ENCODE assay signal across 18 cellular contexts in genomic region chr3:65986285-65986684, GRCh38. TPM values are rescaled to one million over a fixed set of nuclear protein-coding genes. Genes with fewer than 3 reads are reported as not detected.
DNase-seq lines count a peak whose midpoint lies in the region; ATAC-seq and TF ChIP-seq lines count a peak whose summit lies in the region.
"Had no signal": no experiment of that assay in that cellular context is flagged by ENCODE, and none has a peak within 500 bp of the region (broad histone marks: within the 10 kb centered on the region; RNA-seq: fewer than 3 reads in every experiment).

No MANE protein-coding gene starts in this region.

- H3K27ac Mint-ChIP-seq in activated T-cell treated with anti-CD3 and anti-CD28 coated beads, Interleukin-2, amount 50 U/mL, for 72 hours, result no peak overlapping the region
- H3K27ac Mint-ChIP-seq: B cell; CD4-positive, alpha-beta T cell; CD8-positive, alpha-beta T cell had no signal

- no peak overlapping the region for H3K4me3 Mint-ChIP-seq in activated T-cell treated with anti-CD3 and anti-CD28 coated beads, Interleukin-2, amount 50 U/mL, for 72 hours
- H3K4me3 Mint-ChIP-seq: B cell; CD4-positive, alpha-beta T cell; CD8-positive, alpha-beta T cell had no signal

- ATAC-seq in Right ventricle myocardium inferior (peak; percentile 54), left ventricle myocardium superior (peak; percentile 80)
- no peak for ATAC-seq in activated T-cell treated with anti-CD3 and anti-CD28 coated beads, Interleukin-2, amount 50 U/mL, for 72 hours (replicated peaks in 1 of 2)
- ATAC-seq: A549; CD8-positive, alpha-beta T cell had no signal

- no peaks in the 10 kb centered on the region for H3K4me1 Mint-ChIP-seq in activated T-cell treated with anti-CD3 and anti-CD28 coated beads, Interleukin-2, amount 50 U/mL, for 72 hours (ENCODE audit: low read depth)
- H3K4me1 Mint-ChIP-seq: B cell had no signal

- H3K36me3 ChIP-seq in right atrium auricular region, result no peaks in the 10 kb centered on the region
- no peaks in the 10 kb centered on the region for H3K36me3 ChIP-seq in cardiac muscle cell
- H3K36me3 ChIP-seq: BLaER1 treated with 17β-estradiol and CSF1 and Interleukin-3, amounts not matched to agents 10 nM and 100 nM had no signal

- peaks cover 7% of the 10 kb centered on the region for H3K27me3 Mint-ChIP-seq in activated T-cell treated with anti-CD3 and anti-CD28 coated beads, Interleukin-2, amount 50 U/mL, for 72 hours (ENCODE audit: low read depth)
- H3K27me3 Mint-ChIP-seq: B cell had no signal

- no peak for DNase-seq in Right ventricle myocardium inferior (ENCODE audit: missing footprints)
- DNase-seq in right atrium auricular region (ENCODE audit: low spot score), result no peak
- DNase-seq in cardiac muscle cell (ENCODE audit: low read depth in 1 of 2, low spot score in 1 of 2), result no peak
- DNase-seq in cardiac septum (ENCODE audit: low spot score), result no peak
- no peak for DNase-seq in left ventricle myocardium superior
- DNase-seq in activated T-cell treated with anti-CD3 and anti-CD28 coated beads, Interleukin-2, amount 50 U/mL, for 72 hours, result no peak
- DNase-seq: AML-193; Caco-2; Calu3; CD4-positive, alpha-beta T cell; CD8-positive, alpha-beta T cell; DMS79 treated with DMSO at 0.1 percent for 48 hours; GF-D8 had no signal

- intact Hi-C loops in Right ventricle myocardium inferior (cut with DNase I), result loop anchor here (5.0 kb wide), 1 partner anchor 51 kb away; the partner anchor contains the start of gene MAGI1
- intact Hi-C loops in cardiac septum (cut with DNase I), result no loop called here
- intact Hi-C loops in left ventricle myocardium superior (cut with micrococcal nuclease), result no loop called here

- H3K4me3 ChIP-seq in right atrium auricular region (no peak overlapping the region), cardiac muscle cell (no peak overlapping the region)
- H3K4me3 ChIP-seq: A549; BLaER1 treated with 17β-estradiol and CSF1 and Interleukin-3, amounts not matched to agents 10 nM and 100 nM had no signal

- H3K27ac ChIP-seq in right atrium auricular region, result no peak overlapping the region
- H3K27ac ChIP-seq in cardiac muscle cell, result peak overlapping the region; percentile 59
- H3K27ac ChIP-seq: 22Rv1; A549; BLaER1 treated with 17β-estradiol and CSF1 and Interleukin-3, amounts not matched to agents 10 nM and 100 nM; C4-2B had no signal

- H3K9me3 ChIP-seq in right atrium auricular region, result no peaks in the 10 kb centered on the region
- no peaks in the 10 kb centered on the region for H3K9me3 ChIP-seq in cardiac muscle cell (ENCODE audit: low read depth)
- H3K9me3 ChIP-seq: A549; BLaER1 treated with 17β-estradiol and CSF1 and Interleukin-3, amounts not matched to agents 10 nM and 100 nM; Caco-2 had no signal

- TF ChIP-seq CTCF in right atrium auricular region (IDR thresholded peaks at IDR 0.05) (no peak), cardiac muscle cell (IDR thresholded peaks at IDR 0.05; ENCODE audit: low read depth, low read length) (no peak)

- peaks cover 0 to 22% of the 10 kb centered on the region in 2 donors for H3K4me1 ChIP-seq in right atrium auricular region
- H3K4me1 ChIP-seq in cardiac muscle cell (ENCODE audit: low read depth), result peaks cover 41% of the 10 kb centered on the region

- no peaks in the 10 kb centered on the region for H3K9me3 Mint-ChIP-seq in activated T-cell treated with anti-CD3 and anti-CD28 coated beads, Interleukin-2, amount 50 U/mL, for 72 hours
- H3K9me3 Mint-ChIP-seq: CD4-positive, alpha-beta T cell; CD8-positive, alpha-beta T cell had no signal

- H3K27me3 ChIP-seq in right atrium auricular region, result no peaks in the 10 kb centered on the region
- no peaks in the 10 kb centered on the region for H3K27me3 ChIP-seq in cardiac muscle cell
- H3K27me3 ChIP-seq: BLaER1 treated with 17β-estradiol and CSF1 and Interleukin-3, amounts not matched to agents 10 nM and 100 nM had no signal

- no peaks in the 10 kb centered on the region for H3K36me3 Mint-ChIP-seq in activated T-cell treated with anti-CD3 and anti-CD28 coated beads, Interleukin-2, amount 50 U/mL, for 72 hours (ENCODE audit: insufficient read depth in 2 of 2)
- H3K36me3 Mint-ChIP-seq: CD8-positive, alpha-beta T cell had no signal

RNA-seq across cellular contexts. Expression of gene MAGI1, which starts 52.4 kb away (rescaled TPM):
- 33.1 TPM for total RNA-seq in Right ventricle myocardium inferior
- 10 to 100 TPM; 28.5 to 34.8 TPM for total RNA-seq in right atrium auricular region
- 56.4 and 87.0 TPM in 2 replicates for total RNA-seq in cardiac muscle cell
- polyA plus RNA-seq in cardiac muscle cell, result 33.9 and 52.3 TPM in 2 replicates
- total RNA-seq in cardiac septum, result 69.4 TPM
- total RNA-seq in left ventricle myocardium superior, result 37.5 TPM
- total RNA-seq in activated T-cell treated with anti-CD3 and anti-CD28 coated beads, Interleukin-2, amount 50 U/mL, for 72 hours, result under 1 TPM; 0.41 to 0.67 TPM
- total RNA-seq: CD4-positive, alpha-beta T cell; CD8-positive, alpha-beta T cell had no signal

Comparison
In these comparisons a context has a peak if more than half of its experiments do, and no peak if none do; other contexts are left out.
1. ATAC-seq: peak in Right ventricle myocardium inferior (single experiment) and left ventricle myocardium superior (single experiment); none in activated T-cell treated with anti-CD3 and anti-CD28 coated beads, Interleukin-2, amount 50 U/mL, for 72 hours (0 of 2).
2. RNA of gene MAGI1, which starts 52.4 kb away (total RNA-seq): 56.4 to 87.0 TPM in cardiac muscle cell, 69.4 TPM in cardiac septum (single experiment), 37.5 TPM in left ventricle myocardium superior (single experiment), 28.5 to 34.8 TPM in right atrium auricular region and 33.1 TPM in Right ventricle myocardium inferior (single experiment); 0.41 to 0.67 TPM in activated T-cell treated with anti-CD3 and anti-CD28 coated beads, Interleukin-2, amount 50 U/mL, for 72 hours; every median in the first group is over 10 times any median in the second.